8 cellular contexts compared by ENCODE assay signal in the genomic region with DNA sequence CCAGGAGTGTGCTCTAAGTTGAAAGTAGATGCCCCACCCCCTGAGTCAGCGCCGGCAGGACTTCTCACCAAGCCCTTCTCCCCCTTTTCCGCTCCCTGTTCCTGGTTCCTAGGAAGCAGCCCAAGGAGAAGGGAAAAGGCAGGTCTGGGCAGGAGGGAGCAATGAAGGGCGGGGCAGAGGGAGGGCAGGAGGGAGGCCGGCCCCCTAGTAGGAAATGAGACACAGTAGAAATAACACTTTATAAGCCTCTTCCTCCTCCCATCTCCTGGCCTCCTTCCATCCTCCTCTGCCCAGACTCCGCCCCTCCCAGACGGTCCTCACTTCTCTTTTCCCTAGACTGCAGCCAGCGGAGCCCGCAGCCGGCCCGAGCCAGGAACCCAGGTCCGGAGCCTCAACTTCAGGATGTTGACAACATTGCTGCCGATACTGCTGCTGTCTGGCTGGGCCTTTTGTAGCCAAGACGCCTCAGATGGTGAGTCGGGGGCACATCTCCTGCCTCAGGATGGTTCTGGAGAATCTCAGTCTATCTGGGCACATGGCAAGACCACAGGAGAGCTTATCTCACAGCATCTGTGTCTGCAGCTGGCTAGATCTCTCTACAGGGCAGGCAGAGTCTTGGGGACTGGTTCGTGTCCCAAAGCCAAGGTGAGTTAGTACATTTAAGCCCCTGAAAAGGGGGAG. TPM values are rescaled to one million over a fixed set of nuclear protein-coding genes. Genes with fewer than 3 reads are reported as not detected.
DNase-seq lines count a peak whose midpoint lies in the region; ATAC-seq and TF ChIP-seq lines count a peak whose summit lies in the region.

A gene (plus strand): TSS at position 320 of the 681 bp plus-strand sequence. CDS start 83 bp downstream, at position 403.

- H3K4me1 ChIP-seq in esophagus (ENCODE audit: control insufficient read depth in 2 of 2, insufficient read depth in 2 of 2, low read length in 1 of 2) (peaks cover 4 to 5% of the 10 kb centered on the region in 2 donors), thyroid gland (peaks cover 8 to 18% of the 10 kb centered on the region in 2 donors)

- DNase-seq in EL (peak; percentile 98), NB4 (ENCODE audit: low read depth) (peak; percentile 76), mesenteric fat pad (ENCODE audit: low spot score) (peak; percentile 93), thyroid gland (peak; percentile 74)
- DNase-seq in activated effector memory CD4-positive, alpha-beta T cell treated with anti-CD3 and anti-CD28 coated beads, Interleukin-2, amount 50 U/mL, for 16 hours, result no peak

- intact Hi-C loops in thyroid gland (cut with DNase I), result no loop called here

- no peak for ATAC-seq in GM18511 (IDR thresholded peaks at IDR 0.05; ENCODE audit: unreplicated experiment)

- TF ChIP-seq POLR2A in NB4 (IDR thresholded peaks at IDR 0.05; ENCODE audit: extremely low read depth, insufficient read length) (no peak), thyroid gland (IDR thresholded peaks at IDR 0.05) (no peak)

- H3K27ac ChIP-seq in esophagus (ENCODE audit: low read depth in 2 of 2, low read length in 1 of 2) (peak within 1 kb of the TSS; percentile 6 to 19), thyroid gland (peak within 1 kb of the TSS in 2 of 3 donors; percentile 31 to 77)

- 3 to 8% methylated on average over 16 of the region's 16 CpGs for WGBS in esophagus, 2 donors
- 4 to 6% methylated on average over 16 of the region's 16 CpGs for WGBS in thyroid gland, 2 donors

- H3K36me3 ChIP-seq in esophagus (ENCODE audit: control insufficient read depth in 2 of 2, insufficient read depth in 2 of 2, low read length in 1 of 2) (no peaks in the 10 kb centered on the region), thyroid gland (no peaks in the 10 kb centered on the region)

- H3K27me3 ChIP-seq in esophagus (ENCODE audit: control insufficient read depth in 1 of 2, insufficient read depth in 2 of 2, low read length in 2 of 2) (no peaks in the 10 kb centered on the region), thyroid gland (no peaks in the 10 kb centered on the region)

- H3K4me3 ChIP-seq in NB4 (ENCODE audit: low read depth, low read length) (peak within 1 kb of the TSS; percentile 30), WI38 (ENCODE audit: low read depth, low read length) (peak within 1 kb of the TSS; percentile 65), esophagus (ENCODE audit: low read depth in 1 of 2, low read length in 2 of 2) (peak within 1 kb of the TSS; percentile 7 to 33), thyroid gland (replicated peaks in 1 of 3) (peak within 1 kb of the TSS in 1 of 3 donors; percentile 28)

- no peaks in the 10 kb centered on the region for H3K9me3 ChIP-seq in esophagus (ENCODE audit: control insufficient read depth in 2 of 2, insufficient read depth in 1 of 2, low read depth in 1 of 2, low read length in 1 of 2)
- H3K9me3 ChIP-seq in thyroid gland, result no peaks in the 10 kb centered on the region

- TF ChIP-seq CTCF in NB4 (IDR thresholded peaks at IDR 0.05; ENCODE audit: low read depth, low read length) (no peak), WI38 (IDR thresholded peaks at IDR 0.05; ENCODE audit: low read depth, low read length) (no peak), thyroid gland (IDR thresholded peaks at IDR 0.05) (no peak)

RNA-seq across cellular contexts. Expression of the gene that starts here (rescaled TPM):
- 1 to 10 TPM; 5.3 to 7.5 TPM for polyA plus RNA-seq in esophagus
- 103 TPM for total RNA-seq in mesenteric fat pad
- total RNA-seq in thyroid gland, result 10 to 100 TPM; 11.2 to 56.0 (median 37.9) TPM
